Comparison of ENCODE assay signal across 19 cellular contexts in the genomic region with DNA sequence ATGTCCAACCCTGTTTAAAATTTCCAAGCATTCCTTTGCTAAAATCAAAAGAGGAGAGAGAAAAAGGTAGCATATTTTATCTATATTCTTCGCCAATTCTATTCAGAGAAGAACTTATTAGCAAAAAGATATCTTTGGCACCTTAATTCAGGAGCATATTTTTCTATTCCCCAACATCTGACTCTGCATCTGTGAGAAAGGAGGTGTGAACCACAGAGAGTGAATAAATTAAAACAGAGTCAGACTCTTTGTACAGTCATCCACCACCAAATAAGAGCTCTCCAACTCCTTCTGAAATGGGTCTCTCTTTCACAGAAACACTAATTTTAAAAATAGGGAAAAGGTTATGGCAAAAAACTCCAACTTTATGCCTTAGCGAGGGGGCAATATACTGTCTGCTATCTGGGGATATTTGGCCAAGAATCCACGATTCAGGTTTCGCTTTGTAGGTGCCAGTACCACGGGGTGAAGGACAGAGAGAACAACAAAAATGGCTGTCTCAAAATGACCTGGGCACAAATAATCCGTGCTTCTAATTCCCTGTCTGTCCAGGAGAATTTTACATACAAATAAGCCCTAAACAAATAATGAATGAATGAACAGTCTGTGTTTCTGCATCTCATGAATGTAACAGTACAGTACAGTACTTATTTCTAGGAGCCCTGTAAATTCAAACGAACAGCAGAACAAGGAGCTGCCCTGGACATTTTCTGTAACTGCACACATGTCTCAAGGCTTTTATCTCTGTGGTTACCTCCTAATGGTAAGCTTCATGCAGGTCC.
"Had no signal": no experiment of that assay in that cellular context is flagged by ENCODE, and none has a peak within 500 bp of the region (broad histone marks: within the 10 kb centered on the region; RNA-seq: fewer than 3 reads in every experiment).

No MANE protein-coding gene starts in this region.

- DNase-seq: activated CD4-positive, alpha-beta T cell treated with anti-CD3 and anti-CD28 coated beads, Interleukin-2, amount 10 ng/mL, durations not matched to agents 7 days and 5 days; activated CD4-positive, CD25-positive, alpha-beta regulatory T cell treated with anti-CD3 and anti-CD28 coated beads, Interleukin-2, amount 50 U/mL, for 72 hours; activated CD8-positive, alpha-beta T cell treated with anti-CD3 and anti-CD28 coated beads, Interleukin-2, amount 10 ng/mL, durations not matched to agents 7 days and 5 days; effector CD4-positive, alpha-beta T cell; erythroblast; foreskin fibroblast; kidney; naive thymus-derived CD4-positive, alpha-beta T cell; occipital lobe; small intestine; stimulated activated CD4-positive, alpha-beta T cell treated with anti-CD3 and anti-CD28 coated beads, Interleukin-2, amount 100 ng/mL, for 24 hours; stomach; transverse colon; uterus; WERI-Rb-1 had no signal

- ATAC-seq: activated CD8-positive, alpha-beta T cell treated with anti-CD3 and anti-CD28 coated beads, Interleukin-2, amount 10 ng/mL, durations not matched to agents 7 days and 5 days; activated T-helper 17 cell treated with anti-CD3 and anti-CD28 coated beads, Interleukin-2, amount 50 U/mL, for 72 hours; left lobe of liver; naive thymus-derived CD4-positive, alpha-beta T cell; sciatic nerve; stimulated activated memory B cell treated with anti-CD40 and anti-IgM and Interleukin-4, amounts not matched to agents 10 μg/mL and 1 μg/mL and 100 μg/mL, for 72 hours had no signal
